In genomic region chr6:22248513-22249308, GRCh38 we compare ENCODE assay signal across 15 cellular contexts. TPM values are rescaled to one million over a fixed set of nuclear protein-coding genes. Genes with fewer than 3 reads are reported as not detected.
DNase-seq lines count a peak whose midpoint lies in the region; ATAC-seq and TF ChIP-seq lines count a peak whose summit lies in the region.
"Had no signal": no experiment of that assay in that cellular context is flagged by ENCODE, and none has a peak within 500 bp of the region (broad histone marks: within the 10 kb centered on the region; RNA-seq: fewer than 3 reads in every experiment).

No MANE protein-coding gene starts in this region.

- no peak for TF ChIP-seq EP300 in gastroesophageal sphincter (IDR thresholded peaks at IDR 0.05)

- H3K27me3 ChIP-seq in adipocyte (replicated peaks; ENCODE audit: control insufficient read depth, insufficient read depth, low read length) (no peaks in the 10 kb centered on the region), gastroesophageal sphincter (no peaks in the 10 kb centered on the region)

- WGBS in gastroesophageal sphincter (ENCODE audit: low coverage in 1 of 2), 2 donors: 62 to 65% methylated on average over 4 to 6 of the region's 6 CpGs

- DNase-seq in HCEC 1CT (peak; percentile 72), adipocyte (ENCODE audit: low read depth) (peak; percentile 57), renal cortical epithelial cell (ENCODE audit: low read depth) (peak; percentile 80), NCI-H1694 treated with DMSO at 0.1 percent for 48 hours (lab: John Stamatoyannopoulos, UW) (no peak), inferior parietal cortex (ENCODE audit: extremely low spot score) (no peak), globus pallidus (ENCODE audit: low spot score) (no peak)
- no peak for DNase-seq in stimulated activated naive CD4-positive, alpha-beta T cell (lab: John Stamatoyannopoulos, UW)
- DNase-seq: activated naive CD8-positive, alpha-beta T cell treated with anti-CD3 and anti-CD28 coated beads, Interleukin-2, amount 50 U/mL, for 24 hours; NCI-H1048; NK-92 treated with Interleukin-12 subunit alpha and Interleukin-12 subunit beta, amount 100 ng/mL, for 24 hours; stimulated activated CD4-positive, alpha-beta T cell treated with anti-CD3 and anti-CD28 coated beads, Interleukin-15, amount 100 ng/mL, for 24 hours; stimulated activated naive B cell treated with anti-CD40 and anti-IgM and Interleukin-4, amounts not matched to agents 10 μg/mL and 1 μg/mL and 100 μg/mL, for 72 hours had no signal

- peak; percentile 37 for ATAC-seq in gastroesophageal sphincter
- ATAC-seq: activated naive CD8-positive, alpha-beta T cell treated with anti-CD3 and anti-CD28 coated beads, Interleukin-2, amount 50 U/mL, for 24 hours; stimulated activated naive B cell treated with anti-CD40 and anti-IgM and Interleukin-4, amounts not matched to agents 10 μg/mL and 1 μg/mL and 100 μg/mL, for 72 hours had no signal

- TF ChIP-seq POLR2A in gastroesophageal sphincter (IDR thresholded peaks at IDR 0.05): no peak

- TF ChIP-seq CTCF in gastroesophageal sphincter (IDR thresholded peaks at IDR 0.05): no peak

- no peak overlapping the region for H3K27ac ChIP-seq in gastroesophageal sphincter

- H3K4me1 ChIP-seq in adipocyte (ENCODE audit: control insufficient read depth, insufficient read depth, low read length) (peaks cover 45% of the 10 kb centered on the region), gastroesophageal sphincter (no peaks in the 10 kb centered on the region)

- H3K9me3 ChIP-seq in adipocyte (ENCODE audit: control insufficient read depth, low read length) (no peaks in the 10 kb centered on the region), gastroesophageal sphincter (no peaks in the 10 kb centered on the region)

- H3K36me3 ChIP-seq in adipocyte (ENCODE audit: control insufficient read depth, insufficient read depth, low read length, severe bottlenecking) (no peaks in the 10 kb centered on the region), gastroesophageal sphincter (no peaks in the 10 kb centered on the region)

- H3K4me3 ChIP-seq in adipocyte (ENCODE audit: low read length) (peak overlapping the region; percentile 58), gastroesophageal sphincter (no peak overlapping the region)

- peak overlapping the region; percentile 67 for H3K9ac ChIP-seq in adipocyte (ENCODE audit: low read length)

RNA-seq across cellular contexts. Expression of gene PRL, which starts 48.1 kb away (rescaled TPM):
- not detected for total RNA-seq in gastroesophageal sphincter
- not detected in 2 replicates for total RNA-seq in renal cortical epithelial cell
- total RNA-seq: activated CD8-positive, alpha-beta memory T cell treated with anti-CD3 and anti-CD28 coated beads for 36 hours; mononuclear cell had no signal

Comparison
In these comparisons a context has a peak if more than half of its experiments do, and no peak if none do; other contexts are left out.
1. DNase-seq: peak in HCEC 1CT (single experiment), adipocyte (single experiment) and renal cortical epithelial cell (single experiment); none in NCI-H1694 treated with DMSO at 0.1 percent for 48 hours (single experiment), inferior parietal cortex (single experiment), stimulated activated naive CD4-positive, alpha-beta T cell (0 of 6) and globus pallidus (single experiment).